Comparison of ENCODE assay signal across 8 cellular contexts in the genomic region with DNA sequence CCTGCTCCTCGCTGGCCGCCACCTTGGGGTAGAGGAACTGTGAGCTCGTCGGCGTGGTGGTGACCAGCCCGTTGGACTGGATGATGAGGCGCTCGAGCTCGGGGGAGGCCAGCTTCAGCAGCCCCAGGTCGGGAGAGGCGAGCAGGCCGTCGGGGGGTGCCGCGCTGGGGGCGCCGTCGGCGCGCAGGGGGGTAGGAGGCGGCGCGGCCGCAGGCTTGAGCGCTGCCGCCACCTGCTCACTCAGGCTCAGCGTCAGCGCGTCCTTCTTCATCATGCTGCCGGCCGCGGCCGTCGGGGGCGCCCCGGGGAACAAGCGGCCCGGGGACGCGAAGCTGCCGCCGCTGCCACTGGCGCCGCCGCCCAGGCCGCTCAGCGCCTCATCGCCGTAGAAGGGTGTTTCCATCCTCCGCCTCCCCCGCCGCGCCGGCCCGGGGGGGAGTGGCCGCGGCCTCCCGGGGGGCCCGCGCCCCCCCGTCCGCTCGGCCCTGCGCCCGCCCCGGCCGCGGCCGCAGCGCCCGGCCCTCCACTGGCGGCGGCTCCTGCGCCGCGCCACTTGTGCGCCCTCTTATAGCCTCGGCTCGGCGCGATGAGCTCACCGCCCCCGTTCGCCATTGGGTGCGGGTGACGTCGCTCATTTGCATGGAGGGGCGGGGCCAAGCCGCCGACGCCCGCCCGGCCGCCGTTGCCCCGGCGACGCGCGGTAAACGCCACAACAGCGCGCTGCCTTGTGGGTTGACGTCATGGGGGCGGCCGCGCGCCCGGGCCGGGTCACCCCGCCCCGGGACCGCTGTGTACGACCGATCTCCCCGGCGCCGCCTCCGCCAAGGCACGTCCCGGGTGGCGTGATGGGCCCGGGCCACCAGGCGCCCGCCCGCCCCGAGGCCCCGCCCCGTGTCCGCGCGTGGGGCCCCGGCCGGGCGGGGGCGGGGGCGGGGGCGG. TPM values are rescaled to one million over a fixed set of nuclear protein-coding genes. Genes with fewer than 3 reads are reported as not detected.
A peak's percentile ranks its signal among the peaks of the same experiment; 100 is the strongest.
DNase-seq lines count a peak whose midpoint lies in the region; ATAC-seq, FAIRE-seq and TF ChIP-seq lines count a peak whose summit lies in the region.

Gene JUND (minus strand): TSS at position 541 of the 939 bp plus-strand sequence. CDS start 138 bp downstream, at position 403.

- FAIRE-seq in GM12892 (lab: Jason Lieb, UNC), result peak; percentile 99

- peak within 1 kb of the TSS; percentile 94 to 98 (median 96) for H3K4me3 Mint-ChIP-seq in T-cell

- peak in 1 of 5 experiments; percentile 12 for TF ChIP-seq CTCF in transverse colon (IDR thresholded peaks at IDR 0.05)

- CTCF ChIA-PET in T-cell (lab: Charles Lee), result interaction anchor here in 1 of 2 donors (1.0 to 4.2 kb wide), 5 partner anchors 9 to 47 kb away, joined by 4 to 37 read pairs (median 15); partner anchors contain the start of gene LSM4

- intact Hi-C loops in cardiac septum (cut with DNase I), result loop anchor here (1.0 kb wide), 1 partner anchor 23 kb away; no protein-coding TSS in a partner anchor
- intact Hi-C loops in transverse colon (cut with DNase I; ENCODE audit: low total_unique reads), result no loop called here

- in situ Hi-C loops in transverse colon (cut with MboI; ENCODE audit: low pct_ligation_motif_present in 1 of 4, low pct_unique_long_range_greater_than_20kb in 1 of 4, low sequenced_read_pairs in 3 of 4), result no loop called here

- H3K27ac Mint-ChIP-seq in T-cell, result peak within 1 kb of the TSS; percentile 97 to 99

- peak; percentile 97 for TF ChIP-seq EP300 in transverse colon (IDR thresholded peaks at IDR 0.05; ENCODE audit: low read depth)

- H3K27me3 Mint-ChIP-seq in T-cell, result no peaks in the 10 kb centered on the region

- ATAC-seq in HG02798 (IDR thresholded peaks at IDR 0.05; ENCODE audit: poor library complexity, unreplicated experiment) (peak; percentile 69), T-cell (replicated peaks in 1 of 4) (peak; percentile 67 to 70 (median 68))

- POLR2A ChIA-PET in T-cell (lab: Charles Lee), result interaction anchor here (0.5 to 5.1 kb wide), 28 partner anchors 9 to 281 kb away, joined by 3 to 95 read pairs (median 5); partner anchors contain the start of genes LSM4 (in 2 of the 2), MPV17L2 (in 2 of the 2), ELL (in 1 of the 2) and RAB3A (in 1 of the 2)

- H3K36me3 ChIP-seq in transverse colon, result peaks cover 0 to 7% (median 3%) of the 10 kb centered on the region in 4 donors

- peak within 1 kb of the TSS; percentile 99 for H3K27ac ChIP-seq in adipose tissue (ENCODE audit: low read depth, low read length)
- H3K27ac ChIP-seq in transverse colon, result peak within 1 kb of the TSS; percentile 99 to 100 (median 100)

- H3K4me1 Mint-ChIP-seq in T-cell, result peaks cover 44 to 58% (median 51%) of the 10 kb centered on the region in 3 donors

- peaks cover 15% of the 10 kb centered on the region for H3K36me3 Mint-ChIP-seq in T-cell

- WGBS in adipose tissue, 3 donors, result 0 to 1% (median 1%) methylated on average over 53 to 137 of the region's 138 CpGs
- WGBS in transverse colon (ENCODE audit: low coverage in 1 of 2), 2 donors, result 0% methylated on average over 14 of the region's 138 CpGs; no CpG with 5 or more reads in 1 of the 2 donors

- DNase-seq in GM12892 (ENCODE audit: insufficient read length), result peak; percentile 89
- peak; percentile 95 for DNase-seq in NCI-H1436 (lab: John Stamatoyannopoulos, UW)
- peak; percentile 91 to 99 (median 97) for DNase-seq in T-cell
- peak; percentile 98 for DNase-seq in cardiac septum (ENCODE audit: low spot score)
- DNase-seq in pons (ENCODE audit: low spot score), result peak; percentile 97
- DNase-seq in transverse colon, result peak; percentile 98

- H3K4me1 ChIP-seq in transverse colon, result peaks cover 28 to 46% (median 41%) of the 10 kb centered on the region in 4 donors

- H3K27me3 ChIP-seq in transverse colon, result no peaks in the 10 kb centered on the region

- H3K9me3 Mint-ChIP-seq in T-cell, result no peaks in the 10 kb centered on the region

- H3K4me3 ChIP-seq in transverse colon, result peak within 1 kb of the TSS; percentile 83 to 100 (median 94)

- peak; percentile 99 for TF ChIP-seq POLR2A in GM12892 (IDR thresholded peaks at IDR 0.05; ENCODE audit: low read depth, low read length)
- TF ChIP-seq POLR2A in transverse colon (IDR thresholded peaks at IDR 0.05), result peak; percentile 82

- no peaks in the 10 kb centered on the region for H3K9me3 ChIP-seq in transverse colon

RNA-seq across cellular contexts. Expression of gene JUND, which starts in this region (rescaled TPM):
- 6.8 TPM for polyA plus RNA-seq in GM12892 (2012; ENCODE audit: missing spikeins)
- total RNA-seq in T-cell (1,000 to 10,000 TPM in 1 of 5 donors, 100 to 1,000 TPM in 4; 247 to 1,161 (median 272) TPM), cardiac septum (140 TPM), transverse colon (1,000 to 10,000 TPM in 3 of 4 donors, 100 to 1,000 TPM in 1; 714 to 2,423 (median 1,288) TPM)
- 100 to 1,000 TPM; 165 to 392 (median 214) TPM for polyA plus RNA-seq in adipose tissue

Comparison
In these comparisons a context has a peak if more than half of its experiments do, and no peak if none do; other contexts are left out.
1. Peak in every context shown above with its lines: DNase-seq, ATAC-seq, H3K4me3 ChIP-seq and H3K27ac ChIP-seq.